Comparison of ENCODE assay signal across 12 cellular contexts in genomic region chr17:9971991-9972390, GRCh38.
DNase-seq lines count a peak whose midpoint lies in the region; ATAC-seq and TF ChIP-seq lines count a peak whose summit lies in the region.
"Had no signal": no experiment of that assay in that cellular context is flagged by ENCODE, and none has a peak within 500 bp of the region (broad histone marks: within the 10 kb centered on the region; RNA-seq: fewer than 3 reads in every experiment).

No MANE protein-coding gene starts in this region.

- no peak for TF ChIP-seq CTCF in left ventricle myocardium inferior (IDR thresholded peaks at IDR 0.05; ENCODE audit: borderline replicate concordance)

- peaks cover 20% of the 10 kb centered on the region for H3K4me1 ChIP-seq in adipocyte (ENCODE audit: control insufficient read depth, insufficient read depth, low read length)
- H3K4me1 ChIP-seq in left ventricle myocardium inferior, result peaks cover 67% of the 10 kb centered on the region
- H3K4me1 ChIP-seq: SJSA1 had no signal

- H3K4me3 ChIP-seq in adipocyte (ENCODE audit: low read length) (no peak overlapping the region), left ventricle myocardium inferior (no peak overlapping the region)
- H3K4me3 ChIP-seq: SJSA1 had no signal

- H3K9me3 ChIP-seq in adipocyte (ENCODE audit: control insufficient read depth, low read length), result no peaks in the 10 kb centered on the region
- no peaks in the 10 kb centered on the region for H3K9me3 ChIP-seq in left ventricle myocardium inferior (replicated peaks)
- H3K9me3 ChIP-seq: SJSA1 had no signal

- H3K36me3 ChIP-seq in adipocyte (ENCODE audit: control insufficient read depth, insufficient read depth, low read length, severe bottlenecking) (no peaks in the 10 kb centered on the region), left ventricle myocardium inferior (no peaks in the 10 kb centered on the region)
- H3K36me3 ChIP-seq: SJSA1 had no signal

- H3K9ac ChIP-seq in adipocyte (ENCODE audit: low read length), result no peak overlapping the region

- peak overlapping the region; percentile 30 for H3K27ac ChIP-seq in left ventricle myocardium inferior (replicated peaks)
- H3K27ac ChIP-seq: SJSA1 had no signal

- H3K27me3 ChIP-seq in adipocyte (replicated peaks; ENCODE audit: control insufficient read depth, insufficient read depth, low read length), result no peaks in the 10 kb centered on the region
- no peaks in the 10 kb centered on the region for H3K27me3 ChIP-seq in left ventricle myocardium inferior (ENCODE audit: low read depth)
- H3K27me3 ChIP-seq: SJSA1 had no signal

- peak; percentile 16 for DNase-seq in GM04503 (ENCODE audit: low read depth)
- peak; percentile 90 for DNase-seq in adipocyte (ENCODE audit: low read depth)
- peak; percentile 83 for DNase-seq in left ventricle myocardium inferior
- DNase-seq in smooth muscle cell of the brain vasculature (ENCODE audit: low read depth, low spot score), result peak; percentile 58
- DNase-seq in retina, result no peak
- no peak for DNase-seq in activated CD4-positive, alpha-beta T cell treated with anti-CD3 and anti-CD28 coated beads for 4 hours
- DNase-seq in SK-N-DZ (ENCODE audit: low spot score), result no peak
- DNase-seq: central memory CD4-positive, alpha-beta T cell; GF-D8; NCI-H2107 had no signal

- ATAC-seq in HG02852 (IDR thresholded peaks at IDR 0.05; ENCODE audit: unreplicated experiment), result no peak

- intact Hi-C loops in left ventricle myocardium inferior (cut with micrococcal nuclease), result no loop called here

Comparison
In these comparisons a context has a peak if more than half of its experiments do, and no peak if none do; other contexts are left out.
1. DNase-seq: peak in GM04503 (single experiment), adipocyte (single experiment), left ventricle myocardium inferior (single experiment) and smooth muscle cell of the brain vasculature (single experiment); none in retina (single experiment), activated CD4-positive, alpha-beta T cell treated with anti-CD3 and anti-CD28 coated beads for 4 hours (0 of 2) and SK-N-DZ (single experiment).